9 cellular contexts compared by ENCODE assay signal in genomic region chr4:116358633-116359222, GRCh38.
DNase-seq lines count a peak whose midpoint lies in the region; ATAC-seq lines count a peak whose summit lies in the region.
"Had no signal": no experiment of that assay in that cellular context is flagged by ENCODE, and none has a peak within 500 bp of the region (broad histone marks: within the 10 kb centered on the region; RNA-seq: fewer than 3 reads in every experiment).

No MANE protein-coding gene starts in this region.

- H3K27ac Mint-ChIP-seq in activated T-helper 17 cell treated with anti-CD3 and anti-CD28 coated beads, Interleukin-2, amount 50 U/mL, for 72 hours = no peak overlapping the region

- H3K4me3 Mint-ChIP-seq in activated T-helper 17 cell treated with anti-CD3 and anti-CD28 coated beads, Interleukin-2, amount 50 U/mL, for 72 hours = no peak overlapping the region
- H3K4me3 Mint-ChIP-seq: central memory CD8-positive, alpha-beta T cell had no signal

- H3K9me3 Mint-ChIP-seq in activated T-helper 17 cell treated with anti-CD3 and anti-CD28 coated beads, Interleukin-2, amount 50 U/mL, for 72 hours = no peaks in the 10 kb centered on the region
- H3K9me3 Mint-ChIP-seq: central memory CD8-positive, alpha-beta T cell had no signal

- H3K36me3 Mint-ChIP-seq in activated T-helper 17 cell treated with anti-CD3 and anti-CD28 coated beads, Interleukin-2, amount 50 U/mL, for 72 hours (ENCODE audit: low read depth) = no peaks in the 10 kb centered on the region

- H3K27me3 Mint-ChIP-seq in activated T-helper 17 cell treated with anti-CD3 and anti-CD28 coated beads, Interleukin-2, amount 50 U/mL, for 72 hours = no peaks in the 10 kb centered on the region
- H3K27me3 Mint-ChIP-seq: central memory CD8-positive, alpha-beta T cell had no signal

- H3K4me1 Mint-ChIP-seq in activated T-helper 17 cell treated with anti-CD3 and anti-CD28 coated beads, Interleukin-2, amount 50 U/mL, for 72 hours = no peaks in the 10 kb centered on the region
- H3K4me1 Mint-ChIP-seq: central memory CD8-positive, alpha-beta T cell had no signal

- DNase-seq in GDM1 (lab: John Stamatoyannopoulos, UW) (peak; percentile 65), NCI-H510A (lab: John Stamatoyannopoulos, UW) (peak; percentile 19), hepatic stellate cell (ENCODE audit: low spot score) (peak; percentile 12)
- peak in 2 of 3 donors; percentile 4 to 38 for DNase-seq in stimulated activated CD4-positive, alpha-beta T cell treated with anti-CD3 and anti-CD28 coated beads, TNF-alpha, amount 100 ng/mL, for 48 hours (ENCODE audit: low read depth in 3 of 3)
- DNase-seq in activated effector memory CD4-positive, alpha-beta T cell treated with anti-CD3 and anti-CD28 coated beads, Interleukin-2, amount 50 U/mL, for 16 hours = no peak

- peak; percentile 99 for ATAC-seq in GM19397 (IDR thresholded peaks at IDR 0.05; ENCODE audit: unreplicated experiment)
- peak; percentile 97 for ATAC-seq in HG03175 (IDR thresholded peaks at IDR 0.05; ENCODE audit: unreplicated experiment)
- ATAC-seq in activated T-helper 17 cell treated with anti-CD3 and anti-CD28 coated beads, Interleukin-2, amount 50 U/mL, for 72 hours (replicated peaks) = peak; percentile 77
